Comparison of ENCODE assay signal across 10 cellular contexts in the genomic region with DNA sequence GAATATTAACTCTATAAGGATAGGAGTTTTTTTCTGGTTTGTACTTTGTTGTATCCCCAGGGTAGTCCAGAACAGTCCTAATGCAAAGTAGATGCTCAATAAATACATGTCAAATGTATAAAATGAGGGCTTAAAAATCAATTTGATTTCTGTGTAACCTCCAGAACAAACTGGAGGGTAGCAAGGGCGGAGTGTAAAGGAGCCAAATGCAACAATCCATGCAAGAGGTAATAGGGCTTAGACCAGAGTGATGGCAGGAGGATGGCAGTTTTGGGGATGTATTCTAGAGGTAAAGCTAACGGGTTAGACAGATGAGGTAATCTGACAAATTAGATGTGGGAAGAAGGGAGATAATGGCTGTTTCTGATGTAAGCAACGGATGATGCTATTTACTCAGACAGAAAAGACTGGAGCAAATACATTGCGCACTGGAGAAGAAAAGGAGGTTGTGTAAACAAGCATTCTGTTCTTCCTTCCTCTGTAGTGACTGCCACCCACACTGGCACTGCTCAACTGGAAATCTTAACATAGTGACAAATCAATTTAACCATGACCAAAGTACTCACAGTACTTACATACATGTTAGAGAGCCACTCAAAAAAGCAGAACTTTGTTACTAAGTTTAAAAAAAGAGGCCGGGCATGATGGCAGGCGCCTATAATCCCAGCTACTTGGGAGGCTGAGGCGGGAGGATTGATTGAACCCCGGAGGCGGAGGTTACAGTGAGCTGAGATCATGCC. TPM values are rescaled to one million over a fixed set of nuclear protein-coding genes. Genes with fewer than 3 reads are reported as not detected.
DNase-seq lines count a peak whose midpoint lies in the region; ATAC-seq, FAIRE-seq and TF ChIP-seq lines count a peak whose summit lies in the region.
"Had no signal": no experiment of that assay in that cellular context is flagged by ENCODE, and none has a peak within 500 bp of the region (broad histone marks: within the 10 kb centered on the region; RNA-seq: fewer than 3 reads in every experiment).

No MANE protein-coding gene starts in this region.

- peaks cover 12% of the 10 kb centered on the region for H3K79me2 ChIP-seq in HepG2 (ENCODE audit: insufficient read depth, low read length)
- peaks cover 65% of the 10 kb centered on the region for H3K79me2 ChIP-seq in SU-DHL-6 (ENCODE audit: insufficient read depth, low read length)
- peaks cover 35% of the 10 kb centered on the region for H3K79me2 ChIP-seq in hepatocyte

- peak; percentile 47 for FAIRE-seq in HepG2 (lab: Jason Lieb, UNC)

- H3K36me3 ChIP-seq in HepG2 (replicated peaks in 1 of 2; ENCODE audit: control insufficient read depth in 1 of 2, insufficient read depth in 2 of 2, low read length in 2 of 2) (peaks cover 8 to 26% of the 10 kb centered on the region in 2 experiments; a peak in 4 of 5 replicates), right lobe of liver (peaks cover 0 to 18% (median 0%) of the 10 kb centered on the region in 4 donors), SU-DHL-6 (ENCODE audit: low read length) (peaks cover 40% of the 10 kb centered on the region), hepatocyte (replicated peaks; ENCODE audit: insufficient read depth, low read depth) (no peaks in the 10 kb centered on the region)

- H3F3A ChIP-seq in SU-DHL-6 (ENCODE audit: insufficient read depth), result peaks cover 57% of the 10 kb centered on the region

- H3K9me3 ChIP-seq in HepG2 (ENCODE audit: low read length), result no peaks in the 10 kb centered on the region
- H3K9me3 ChIP-seq in right lobe of liver, result no peaks in the 10 kb centered on the region
- no peaks in the 10 kb centered on the region for H3K9me3 ChIP-seq in SU-DHL-6 (ENCODE audit: insufficient read depth, low read length)
- no peaks in the 10 kb centered on the region for H3K9me3 ChIP-seq in hepatocyte (ENCODE audit: low read depth)

- CTCF ChIA-PET in HepG2 (lab: Yijun Ruan, JAX; ENCODE audit: low intra/inter-chr PET ratio, low total read pairs), result no interaction called here

- in situ Hi-C loops in HepG2 (cut with HindIII; ENCODE audit: extremely low pct_ligation_motif_present, low pct_unique_long_range_greater_than_20kb), result no loop called here

- intact Hi-C loops in HepG2 (cut with micrococcal nuclease; ENCODE audit: unreplicated experiment), result loop anchor here (5.0 kb wide), 1 partner anchor 130 kb away; no protein-coding TSS in a partner anchor
- intact Hi-C loops in right lobe of liver (cut with DNase I), result no loop called here
- intact Hi-C loops in posterior cingulate gyrus (cut with DNase I), result loop anchor here (5.0 kb wide), 2 partner anchors 150 to 195 kb away; a partner anchor contains a TSS

- H3K27ac ChIP-seq in HepG2 (ENCODE audit: extremely low read length, insufficient read depth, low read length), result no peak overlapping the region
- no peak overlapping the region for H3K27ac ChIP-seq in right lobe of liver
- H3K27ac ChIP-seq in SU-DHL-6 (ENCODE audit: low read depth, low read length), result peak overlapping the region; percentile 83
- H3K27ac ChIP-seq in hepatocyte, result no peak overlapping the region

- peak overlapping the region; percentile 67; the same call in 1 of the 2 replicates for H3K9ac ChIP-seq in HepG2 (ENCODE audit: insufficient read depth, low read depth, low read length)
- peak overlapping the region; percentile 97 for H3K9ac ChIP-seq in SU-DHL-6 (ENCODE audit: low read length)

- H3K9me2 ChIP-seq in SU-DHL-6 (replicated peaks; ENCODE audit: insufficient read depth, low read length) (no peaks in the 10 kb centered on the region), hepatocyte (replicated peaks; ENCODE audit: insufficient read depth) (no peaks in the 10 kb centered on the region)

- H3K4me1 ChIP-seq in HepG2 (ENCODE audit: insufficient read depth, low read length) (peaks cover 38% of the 10 kb centered on the region), right lobe of liver (peaks cover 0 to 15% (median 2%) of the 10 kb centered on the region in 4 donors), hepatocyte (ENCODE audit: insufficient read depth) (no peaks in the 10 kb centered on the region)

- DNase-seq in HepG2 (ENCODE audit: low spot score) (no peak), right lobe of liver (no peak), hepatocyte (ENCODE audit: low spot score) (no peak), posterior cingulate gyrus (no peak), activated gamma-delta T cell treated with Interleukin-2 at 50 U/mL for 16 hours (no peak)
- DNase-seq: NCI-H510A had no signal

- WGBS in HepG2 (ENCODE audit: low lambda C conversion rate), result 96% methylated on average over 9 of the region's 9 CpGs
- WGBS in right lobe of liver (ENCODE audit: insufficient coverage, low coverage, low lambda C conversion rate, missing lambda C conversion rate), result 69% methylated on average over 8 of the region's 9 CpGs
- 91% methylated on average over 9 of the region's 9 CpGs for WGBS in hepatocyte (ENCODE audit: low lambda C conversion rate, missing lambda C conversion rate)

- H3K4me2 ChIP-seq in HepG2 (ENCODE audit: low read depth, low read length) (peak overlapping the region; percentile 99), SU-DHL-6 (ENCODE audit: low read depth, low read length, poor library complexity, severe bottlenecking) (peak overlapping the region; percentile 71), hepatocyte (peak overlapping the region; percentile 97)

- H3K4me3 ChIP-seq in HepG2 (replicated peaks in 1 of 3; ENCODE audit: insufficient read depth in 1 of 3, low read depth in 2 of 3, low read length in 3 of 3), result peak overlapping the region in 2 of 3 experiments; percentile 60 to 81; a peak in 2 of 6 replicates
- H3K4me3 ChIP-seq in right lobe of liver, result no peak overlapping the region
- peak overlapping the region; percentile 93 for H3K4me3 ChIP-seq in SU-DHL-6 (ENCODE audit: insufficient read depth, low read length, poor library complexity, severe bottlenecking)
- H3K4me3 ChIP-seq in hepatocyte, result peak overlapping the region; percentile 94

- H2AFZ ChIP-seq in HepG2 (ENCODE audit: low read length), result no peak overlapping the region
- no peak overlapping the region for H2AFZ ChIP-seq in SU-DHL-6 (ENCODE audit: low read depth, low read length, severe bottlenecking)
- H2AFZ ChIP-seq in hepatocyte, result no peak overlapping the region

- no peak for TF ChIP-seq EP300 in HepG2 (IDR thresholded peaks at IDR 0.05; ENCODE audit: low read depth in 2 of 2, low read length in 2 of 2)
- TF ChIP-seq EP300 in HepG2 (CRISPR knock-in tag; IDR thresholded peaks at IDR 0.05; ENCODE audit: borderline replicate concordance), result no peak

- no peaks in the 10 kb centered on the region for H4K20me1 ChIP-seq in HepG2 (ENCODE audit: insufficient read depth, low read length)
- peaks cover 4% of the 10 kb centered on the region; the same call in 1 of the 2 replicates for H4K20me1 ChIP-seq in SU-DHL-6 (ENCODE audit: low read depth, low read length)
- peaks cover 12% of the 10 kb centered on the region for H4K20me1 ChIP-seq in hepatocyte (ENCODE audit: insufficient read depth, poor library complexity, severe bottlenecking)

- ATAC-seq in HepG2, result no peak
- no peak for ATAC-seq in right lobe of liver
- ATAC-seq in HG03439 (IDR thresholded peaks at IDR 0.05; ENCODE audit: unreplicated experiment), result no peak
- ATAC-seq in HG02759 (IDR thresholded peaks at IDR 0.05; ENCODE audit: unreplicated experiment), result no peak

- no peak for TF ChIP-seq RAD21 in HepG2 (CRISPR knock-in tag; IDR thresholded peaks at IDR 0.05)

- POLR2A ChIA-PET in HepG2 (lab: Yijun Ruan, JAX), result interaction anchor here (3.8 kb wide), 1 partner anchor 9 kb away, joined by 17 read pairs; no protein-coding TSS in a partner anchor

- BruUV-seq in HepG2 (replicated peaks; lab: Mats Ljungman, UMichigan), result no TSS peak

- no peak for TF ChIP-seq POLR2A in HepG2 (IDR thresholded peaks at IDR 0.05; ENCODE audit: insufficient read depth in 1 of 2, low read depth in 2 of 2, low read length in 2 of 2)
- TF ChIP-seq POLR2A in right lobe of liver (IDR thresholded peaks at IDR 0.05), result no peak

- H3K27me3 ChIP-seq in HepG2 (ENCODE audit: control insufficient read depth in 1 of 2, insufficient read depth in 2 of 2, low read length in 2 of 2) (no peaks in the 10 kb centered on the region), right lobe of liver (no peaks in the 10 kb centered on the region), SU-DHL-6 (ENCODE audit: low read length) (no peaks in the 10 kb centered on the region), hepatocyte (no peaks in the 10 kb centered on the region)

- TF ChIP-seq CTCF in HepG2 (CRISPR knock-in tag; IDR thresholded peaks at IDR 0.05) (no peak), right lobe of liver (IDR thresholded peaks at IDR 0.05) (no peak), SU-DHL-6 (IDR thresholded peaks at IDR 0.05; ENCODE audit: insufficient read depth, low read length, poor library complexity, severe bottlenecking) (no peak), hepatocyte (IDR thresholded peaks at IDR 0.05; ENCODE audit: poor library complexity) (no peak)

RNA-seq across cellular contexts. Expression of a gene that starts 2.0 kb away (rescaled TPM):
- 13.0 and 19.4 TPM in 2 replicates for total RNA-seq in HepG2 (2016; rRNA removed; fragmentation: Illumina TruSeq; extraction: Trizol)
- total RNA-seq in HepG2 (2016; cell fraction: cytosol; rRNA removed; fragmentation: Illumina TruSeq; extraction: Trizol; ENCODE audit: low read depth), result 1.6 TPM in 2 replicates
- 11.9 and 17.8 TPM in 2 replicates for total RNA-seq in HepG2 (2016; cell fraction: insoluble cytoplasmic fraction; rRNA removed; fragmentation: Illumina TruSeq; extraction: Trizol)
- 5.6 and 6.6 TPM in 2 replicates for total RNA-seq in HepG2 (2016; cell fraction: membrane; rRNA removed; fragmentation: Illumina TruSeq; extraction: Trizol)
- total RNA-seq in HepG2 (2016; cell fraction: nucleus; rRNA removed; fragmentation: Illumina TruSeq; extraction: Trizol), result 16.1 and 16.5 TPM in 2 replicates
- polyA plus RNA-seq in HepG2 (2011; rRNA removed), result 14.5 and 15.1 TPM in 2 replicates
- 9.0 and 11.7 TPM in 2 replicates for polyA plus RNA-seq in HepG2 (2011; cell fraction: cytosol; rRNA removed)
- polyA plus RNA-seq in HepG2 (2011; cell fraction: nucleus; rRNA removed), result 23.4 and 27.7 TPM in 2 replicates
- 14.6 and 16.4 TPM in 2 replicates for polyA plus RNA-seq in HepG2 (2012)
- polyA plus RNA-seq in HepG2 (2016; cell fraction: cytosol; fragmentation: Illumina TruSeq; extraction: Trizol; ENCODE audit: low read depth), result 0.93 and 1.1 TPM in 2 replicates
- polyA plus RNA-seq in HepG2 (2016; cell fraction: insoluble cytoplasmic fraction; fragmentation: Illumina TruSeq; extraction: Trizol; ENCODE audit: low read depth), result 13.7 and 15.1 TPM in 2 replicates
- 1.8 and 2.1 TPM in 2 replicates for polyA plus RNA-seq in HepG2 (2016; cell fraction: membrane; fragmentation: Illumina TruSeq; extraction: Trizol; ENCODE audit: low read depth)
- polyA plus RNA-seq in HepG2 (2016; cell fraction: nucleus; fragmentation: Illumina TruSeq; extraction: Trizol; ENCODE audit: insufficient read depth, low read depth), result 26.2 and 27.0 TPM in 2 replicates
- 38.1 and 51.2 TPM in 2 replicates for polyA minus RNA-seq in HepG2 (2011; rRNA and poly(A)+ RNA removed; ENCODE audit: low replicate concordance)
- polyA minus RNA-seq in HepG2 (2011; cell fraction: cytosol; rRNA and poly(A)+ RNA removed), result 19.6 and 24.3 TPM in 2 replicates
- 20.5 and 30.1 TPM in 2 replicates for polyA minus RNA-seq in HepG2 (2011; cell fraction: nucleus; rRNA and poly(A)+ RNA removed)
- total RNA-seq in right lobe of liver, result 10 to 100 TPM in 2 of 6 experiments, 1 to 10 TPM in 4; 8.8 to 13.3 (median 9.1) TPM
- 13.4 and 14.4 TPM in 2 replicates for total RNA-seq in hepatocyte
- polyA plus RNA-seq in hepatocyte, result 6.4 and 6.9 TPM in 2 replicates

RNA-seq across cellular contexts. Expression of a gene that starts 58.8 kb away (rescaled TPM):
- total RNA-seq in HepG2 (2016; rRNA removed; fragmentation: Illumina TruSeq; extraction: Trizol), result 3.5 and 6.3 TPM in 2 replicates
- total RNA-seq in HepG2 (2016; cell fraction: cytosol; rRNA removed; fragmentation: Illumina TruSeq; extraction: Trizol; ENCODE audit: low read depth), result 2.7 and 2.9 TPM in 2 replicates
- 5.5 and 7.0 TPM in 2 replicates for total RNA-seq in HepG2 (2016; cell fraction: insoluble cytoplasmic fraction; rRNA removed; fragmentation: Illumina TruSeq; extraction: Trizol)
- 1.7 and 2.6 TPM in 2 replicates for total RNA-seq in HepG2 (2016; cell fraction: membrane; rRNA removed; fragmentation: Illumina TruSeq; extraction: Trizol)
- total RNA-seq in HepG2 (2016; cell fraction: nucleus; rRNA removed; fragmentation: Illumina TruSeq; extraction: Trizol), result 6.1 and 7.0 TPM in 2 replicates
- 9.3 and 14.2 TPM in 2 replicates for polyA plus RNA-seq in HepG2 (2011; rRNA removed)
- 4.5 and 5.1 TPM in 2 replicates for polyA plus RNA-seq in HepG2 (2011; cell fraction: cytosol; rRNA removed)
- 31.5 and 46.2 TPM in 2 replicates for polyA plus RNA-seq in HepG2 (2011; cell fraction: nucleus; rRNA removed)
- 12.7 and 16.4 TPM in 2 replicates for polyA plus RNA-seq in HepG2 (2012)
- polyA plus RNA-seq in HepG2 (2016; cell fraction: cytosol; fragmentation: Illumina TruSeq; extraction: Trizol; ENCODE audit: low read depth), result 0.99 and 1.7 TPM in 2 replicates
- polyA plus RNA-seq in HepG2 (2016; cell fraction: insoluble cytoplasmic fraction; fragmentation: Illumina TruSeq; extraction: Trizol; ENCODE audit: low read depth), result 4.1 and 5.4 TPM in 2 replicates
- 1.9 and 2.3 TPM in 2 replicates for polyA plus RNA-seq in HepG2 (2016; cell fraction: membrane; fragmentation: Illumina TruSeq; extraction: Trizol; ENCODE audit: low read depth)
- polyA plus RNA-seq in HepG2 (2016; cell fraction: nucleus; fragmentation: Illumina TruSeq; extraction: Trizol; ENCODE audit: insufficient read depth, low read depth), result 13.1 and 18.7 TPM in 2 replicates
- polyA minus RNA-seq in HepG2 (2011; rRNA and poly(A)+ RNA removed; ENCODE audit: low replicate concordance), result 8.2 TPM in 1 of 2 replicates, not detected in the other
- 1.4 and 2.5 TPM in 2 replicates for polyA minus RNA-seq in HepG2 (2011; cell fraction: cytosol; rRNA and poly(A)+ RNA removed)
- 7.5 and 14.4 TPM in 2 replicates for polyA minus RNA-seq in HepG2 (2011; cell fraction: nucleus; rRNA and poly(A)+ RNA removed)
- total RNA-seq in right lobe of liver, result 1 to 10 TPM; 2.1 to 7.9 (median 5.2) TPM
- total RNA-seq in hepatocyte, result 0.80 and 1.6 TPM in 2 replicates
- polyA plus RNA-seq in hepatocyte, result 1.0 and 1.5 TPM in 2 replicates
- total RNA-seq: epithelial cell of proximal tubule had no signal

RNA-seq across cellular contexts. Expression of a gene that starts 59.9 kb away (rescaled TPM):
- 11.2 and 24.3 TPM in 2 replicates for total RNA-seq in HepG2 (2016; rRNA removed; fragmentation: Illumina TruSeq; extraction: Trizol)
- total RNA-seq in HepG2 (2016; cell fraction: cytosol; rRNA removed; fragmentation: Illumina TruSeq; extraction: Trizol; ENCODE audit: low read depth), result 3.0 and 3.3 TPM in 2 replicates
- 8.8 and 26.6 TPM in 2 replicates for total RNA-seq in HepG2 (2016; cell fraction: insoluble cytoplasmic fraction; rRNA removed; fragmentation: Illumina TruSeq; extraction: Trizol)
- 6.5 and 8.3 TPM in 2 replicates for total RNA-seq in HepG2 (2016; cell fraction: membrane; rRNA removed; fragmentation: Illumina TruSeq; extraction: Trizol)
- 31.0 and 40.1 TPM in 2 replicates for total RNA-seq in HepG2 (2016; cell fraction: nucleus; rRNA removed; fragmentation: Illumina TruSeq; extraction: Trizol)
- polyA plus RNA-seq in HepG2 (2011; rRNA removed), result 16.0 and 24.1 TPM in 2 replicates
- polyA plus RNA-seq in HepG2 (2011; cell fraction: cytosol; rRNA removed), result 11.8 and 12.5 TPM in 2 replicates
- polyA plus RNA-seq in HepG2 (2011; cell fraction: nucleus; rRNA removed), result 91.9 and 94.6 TPM in 2 replicates
- polyA plus RNA-seq in HepG2 (2012), result 11.7 and 19.9 TPM in 2 replicates
- 3.1 and 3.3 TPM in 2 replicates for polyA plus RNA-seq in HepG2 (2016; cell fraction: cytosol; fragmentation: Illumina TruSeq; extraction: Trizol; ENCODE audit: low read depth)
- 5.9 and 7.7 TPM in 2 replicates for polyA plus RNA-seq in HepG2 (2016; cell fraction: insoluble cytoplasmic fraction; fragmentation: Illumina TruSeq; extraction: Trizol; ENCODE audit: low read depth)
- polyA plus RNA-seq in HepG2 (2016; cell fraction: membrane; fragmentation: Illumina TruSeq; extraction: Trizol; ENCODE audit: low read depth), result 3.2 and 4.6 TPM in 2 replicates
- polyA plus RNA-seq in HepG2 (2016; cell fraction: nucleus; fragmentation: Illumina TruSeq; extraction: Trizol; ENCODE audit: insufficient read depth, low read depth), result 59.5 and 67.0 TPM in 2 replicates
- polyA minus RNA-seq in HepG2 (2011; rRNA and poly(A)+ RNA removed; ENCODE audit: low replicate concordance), result 17.7 and 40.9 TPM in 2 replicates
- 14.1 and 14.5 TPM in 2 replicates for polyA minus RNA-seq in HepG2 (2011; cell fraction: cytosol; rRNA and poly(A)+ RNA removed)
- polyA minus RNA-seq in HepG2 (2011; cell fraction: nucleus; rRNA and poly(A)+ RNA removed), result 36.8 and 38.7 TPM in 2 replicates
- 10 to 100 TPM in 1 of 6 experiments, 1 to 10 TPM in 5; 5.8 to 10.7 (median 7.5) TPM for total RNA-seq in right lobe of liver
- 16.7 and 17.6 TPM in 2 replicates for total RNA-seq in hepatocyte
- polyA plus RNA-seq in hepatocyte, result 33.3 and 41.3 TPM in 2 replicates

Comparison
In these comparisons a context has a peak if more than half of its experiments do, and no peak if none do; other contexts are left out.
1. H3K4me3 ChIP-seq: peak in HepG2 (2 of 3), SU-DHL-6 (single experiment) and hepatocyte (single experiment); none in right lobe of liver (0 of 3).
2. intact Hi-C loops: an anchor here in HepG2 (5.0 kb wide) and posterior cingulate gyrus (5.0 kb wide); none called in right lobe of liver.
3. Peak in every context shown above with its lines, with median percentiles within 50 percentile points of each other: H3K4me2 ChIP-seq.